In genomic region chr12:103268831-103269514, GRCh38 we compare ENCODE assay signal across 12 cellular contexts.
DNase-seq lines count a peak whose midpoint lies in the region; ATAC-seq and TF ChIP-seq lines count a peak whose summit lies in the region.
"Had no signal": no experiment of that assay in that cellular context is flagged by ENCODE, and none has a peak within 500 bp of the region (broad histone marks: within the 10 kb centered on the region; RNA-seq: fewer than 3 reads in every experiment).

No MANE protein-coding gene starts in this region.

- H3K4me1 Mint-ChIP-seq in activated naive CD8-positive, alpha-beta T cell treated with anti-CD3 and anti-CD28 coated beads, Interleukin-2, amount 10 ng/mL, durations not matched to agents 7 days and 5 days = peaks cover 5% of the 10 kb centered on the region
- peaks cover 14% of the 10 kb centered on the region for H3K4me1 Mint-ChIP-seq in activated naive CD8-positive, alpha-beta T cell treated with anti-CD3 and anti-CD28 coated beads for 36 hours
- peaks cover 30% of the 10 kb centered on the region for H3K4me1 Mint-ChIP-seq in stimulated activated naive CD8-positive, alpha-beta T cell treated with anti-CD3 and anti-CD28 coated beads, Interleukin-15, amount 100 ng/mL, for 72 hours

- no peak overlapping the region for H3K4me3 ChIP-seq in foreskin fibroblast (ENCODE audit: low read depth in 1 of 2, low read length in 2 of 2)

- H3K27ac Mint-ChIP-seq in activated naive CD8-positive, alpha-beta T cell treated with anti-CD3 and anti-CD28 coated beads, Interleukin-2, amount 10 ng/mL, durations not matched to agents 7 days and 5 days = peak overlapping the region; percentile 35
- no peak overlapping the region for H3K27ac Mint-ChIP-seq in activated naive CD8-positive, alpha-beta T cell treated with anti-CD3 and anti-CD28 coated beads for 36 hours
- peak overlapping the region; percentile 30 to 85 for H3K27ac Mint-ChIP-seq in stimulated activated naive CD8-positive, alpha-beta T cell treated with anti-CD3 and anti-CD28 coated beads, Interleukin-15, amount 100 ng/mL, for 72 hours

- peak overlapping the region; percentile 36 for H3K4me3 Mint-ChIP-seq in activated naive CD8-positive, alpha-beta T cell treated with anti-CD3 and anti-CD28 coated beads, Interleukin-2, amount 10 ng/mL, durations not matched to agents 7 days and 5 days
- no peak overlapping the region for H3K4me3 Mint-ChIP-seq in activated naive CD8-positive, alpha-beta T cell treated with anti-CD3 and anti-CD28 coated beads for 36 hours
- H3K4me3 Mint-ChIP-seq in stimulated activated naive CD8-positive, alpha-beta T cell treated with anti-CD3 and anti-CD28 coated beads, Interleukin-15, amount 100 ng/mL, for 72 hours = peak overlapping the region; percentile 55 to 65

- no peak for DNase-seq in activated naive CD8-positive, alpha-beta T cell treated with anti-CD3 and anti-CD28 coated beads, Interleukin-2, amount 10 ng/mL, durations not matched to agents 7 days and 5 days
- no peak for DNase-seq in activated naive CD8-positive, alpha-beta T cell treated with anti-CD3 and anti-CD28 coated beads for 36 hours
- peak; percentile 99 for DNase-seq in NCI-H2029 treated with DMSO at 0.1 percent for 48 hours (lab: John Stamatoyannopoulos, UW)
- DNase-seq in RPMI8226 = peak; percentile 14
- peak in 1 of 2 donors; percentile 14 for DNase-seq in stimulated activated naive CD8-positive, alpha-beta T cell treated with anti-CD3 and anti-CD28 coated beads, Interleukin-15, amount 100 ng/mL, for 72 hours
- no peak for DNase-seq in ecto neural progenitor cell (ENCODE audit: low spot score)
- no peak for DNase-seq in foreskin fibroblast
- DNase-seq: activated gamma-delta T cell; islet precursor cell; stimulated activated CD4-positive, alpha-beta T cell treated with anti-CD3 and anti-CD28 coated beads, Interleukin-2, amount 100 ng/mL, for 24 hours had no signal

- no peaks in the 10 kb centered on the region for H3K36me3 Mint-ChIP-seq in activated naive CD8-positive, alpha-beta T cell treated with anti-CD3 and anti-CD28 coated beads, Interleukin-2, amount 10 ng/mL, durations not matched to agents 7 days and 5 days
- H3K36me3 Mint-ChIP-seq in activated naive CD8-positive, alpha-beta T cell treated with anti-CD3 and anti-CD28 coated beads for 36 hours = no peaks in the 10 kb centered on the region

- peaks cover under 1% of the 10 kb centered on the region for H3K27me3 Mint-ChIP-seq in activated naive CD8-positive, alpha-beta T cell treated with anti-CD3 and anti-CD28 coated beads, Interleukin-2, amount 10 ng/mL, durations not matched to agents 7 days and 5 days
- H3K27me3 Mint-ChIP-seq in activated naive CD8-positive, alpha-beta T cell treated with anti-CD3 and anti-CD28 coated beads for 36 hours = no peaks in the 10 kb centered on the region
- no peaks in the 10 kb centered on the region for H3K27me3 Mint-ChIP-seq in stimulated activated naive CD8-positive, alpha-beta T cell treated with anti-CD3 and anti-CD28 coated beads, Interleukin-15, amount 100 ng/mL, for 72 hours

- TF ChIP-seq CTCF in foreskin fibroblast (IDR thresholded peaks at IDR 0.05; ENCODE audit: low read depth, low read length) = no peak

- peak; percentile 42 for ATAC-seq in activated naive CD8-positive, alpha-beta T cell treated with anti-CD3 and anti-CD28 coated beads, Interleukin-2, amount 10 ng/mL, durations not matched to agents 7 days and 5 days (ENCODE audit: low read depth)
- ATAC-seq in stimulated activated naive CD8-positive, alpha-beta T cell treated with anti-CD3 and anti-CD28 coated beads, Interleukin-15, amount 100 ng/mL, for 72 hours = peak; percentile 80
- no peak for ATAC-seq in HG03196 (IDR thresholded peaks at IDR 0.05; ENCODE audit: unreplicated experiment)
- ATAC-seq: activated CD4-positive, CD25-positive, alpha-beta regulatory T cell treated with anti-CD3 and anti-CD28 coated beads, Interleukin-2, amount 50 U/mL, for 24 hours had no signal

- H3K9me3 Mint-ChIP-seq in activated naive CD8-positive, alpha-beta T cell treated with anti-CD3 and anti-CD28 coated beads, Interleukin-2, amount 10 ng/mL, durations not matched to agents 7 days and 5 days = no peaks in the 10 kb centered on the region
- H3K9me3 Mint-ChIP-seq in activated naive CD8-positive, alpha-beta T cell treated with anti-CD3 and anti-CD28 coated beads for 36 hours = no peaks in the 10 kb centered on the region
- no peaks in the 10 kb centered on the region for H3K9me3 Mint-ChIP-seq in stimulated activated naive CD8-positive, alpha-beta T cell treated with anti-CD3 and anti-CD28 coated beads, Interleukin-15, amount 100 ng/mL, for 72 hours

- POLR2A ChIA-PET in activated naive CD8-positive, alpha-beta T cell treated with anti-CD3 and anti-CD28 coated beads, Interleukin-2, amount 10 ng/mL, durations not matched to agents 7 days and 5 days (lab: Charles Lee) = no interaction called here

Comparison
In these comparisons a context has a peak if more than half of its experiments do, and no peak if none do; other contexts are left out.
1. DNase-seq: peak in NCI-H2029 treated with DMSO at 0.1 percent for 48 hours (single experiment) and RPMI8226 (single experiment); none in activated naive CD8-positive, alpha-beta T cell treated with anti-CD3 and anti-CD28 coated beads, Interleukin-2, amount 10 ng/mL, durations not matched to agents 7 days and 5 days (single experiment), activated naive CD8-positive, alpha-beta T cell treated with anti-CD3 and anti-CD28 coated beads for 36 hours (single experiment), ecto neural progenitor cell (single experiment) and foreskin fibroblast (0 of 2).